In genomic region chr1:17466359-17466758, GRCh38 we compare ENCODE assay signal across 1 cellular context.
TF ChIP-seq lines count a peak whose summit lies in the region.

No MANE protein-coding gene starts in this region.

TF ChIP-seq in H1, 55 proteins besides CTCF, POLR2A, EP300 and RAD21 (continued from another document):
- TF ChIP-seq E2F6 (IDR thresholded peaks at IDR 0.05) (peak; percentile 54; the same call in 1 of the 2 replicates), KDM4A (IDR thresholded peaks at IDR 0.05; ENCODE audit: low read depth, low read length, severe bottlenecking) (no peak), EZH2 (IDR thresholded peaks at IDR 0.05; ENCODE audit: low read depth, low read length, severe bottlenecking) (no peak)
